21 cellular contexts compared by ENCODE assay signal in genomic region chr12:25083211-25083610, GRCh38.
DNase-seq lines count a peak whose midpoint lies in the region; ATAC-seq, FAIRE-seq and TF ChIP-seq lines count a peak whose summit lies in the region.
"Had no signal": no experiment of that assay in that cellular context is flagged by ENCODE, and none has a peak within 500 bp of the region (broad histone marks: within the 10 kb centered on the region; RNA-seq: fewer than 3 reads in every experiment).

No MANE protein-coding gene starts in this region.

- H3K23ac ChIP-seq in mesendoderm (ENCODE audit: low read length), result no peak overlapping the region

- no peaks in the 10 kb centered on the region for H3K9me3 Mint-ChIP-seq in stimulated activated memory B cell treated with anti-CD40 and anti-IgM and Interleukin-4, amounts not matched to agents 10 μg/mL and 1 μg/mL and 100 μg/mL, for 72 hours
- H3K9me3 Mint-ChIP-seq in progenitor cell of endocrine pancreas (ENCODE audit: low read depth), result no peaks in the 10 kb centered on the region
- H3K9me3 Mint-ChIP-seq: CD4-positive, CD25-positive, alpha-beta regulatory T cell had no signal

- no peaks in the 10 kb centered on the region for H4K20me1 ChIP-seq in Loucy (ENCODE audit: insufficient read depth, low read length, poor library complexity, severe bottlenecking)

- H3K4me2 ChIP-seq in Loucy (ENCODE audit: low read depth, low read length, poor library complexity, severe bottlenecking) (peak overlapping the region; percentile 49), mesendoderm (ENCODE audit: low read length) (no peak overlapping the region)

- no peak overlapping the region for H3K4ac ChIP-seq in mesendoderm (ENCODE audit: low read depth, low read length)

- H3K4me1 ChIP-seq in Loucy (ENCODE audit: insufficient read depth, low read length, poor library complexity, severe bottlenecking) (peaks cover 60% of the 10 kb centered on the region), mesendoderm (ENCODE audit: control insufficient read depth, low read depth, low read length) (no peaks in the 10 kb centered on the region)
- H3K4me1 ChIP-seq: BE2C, Peyer's patch, SJCRH30 had no signal

- H4K5ac ChIP-seq in mesendoderm (ENCODE audit: low read length), result no peak overlapping the region

- DNase-seq in GM18507 (ENCODE audit: extremely low spot score, insufficient read length, low read depth) (no peak), fibroblast of pulmonary artery (ENCODE audit: low read depth) (peak; percentile 47), SW480 (ENCODE audit: low spot score) (no peak), progenitor cell of endocrine pancreas (ENCODE audit: low spot score, unreplicated experiment) (no peak), mesendoderm (no peak)
- DNase-seq: BE2C; CD4-positive, CD25-positive, alpha-beta regulatory T cell; GOT3; Kasumi-1; MM.1S; NCI-H1048; NCI-H1417 treated with DMSO at 0.1 percent for 48 hours; NCI-H187; NCI-H446; NCI-H526; Peyer's patch; SJCRH30 had no signal

- peak overlapping the region; percentile 3 for H3K27ac Mint-ChIP-seq in stimulated activated memory B cell treated with anti-CD40 and anti-IgM and Interleukin-4, amounts not matched to agents 10 μg/mL and 1 μg/mL and 100 μg/mL, for 72 hours
- H3K27ac Mint-ChIP-seq in progenitor cell of endocrine pancreas, result no peak overlapping the region
- H3K27ac Mint-ChIP-seq: CD4-positive, CD25-positive, alpha-beta regulatory T cell had no signal

- ATAC-seq in stimulated activated memory B cell treated with anti-CD40 and anti-IgM and Interleukin-4, amounts not matched to agents 10 μg/mL and 1 μg/mL and 100 μg/mL, for 72 hours, result no peak
- ATAC-seq: HCT116 had no signal

- no CpG with 5 or more reads among the region's 5 CpGs for WGBS in mesendoderm (ENCODE audit: extremely low coverage, insufficient coverage, low lambda C conversion rate)

- no peak overlapping the region for H4K8ac ChIP-seq in mesendoderm (ENCODE audit: low read depth, low read length)

- H3K79me1 ChIP-seq in mesendoderm (ENCODE audit: low read length), result no peaks in the 10 kb centered on the region

- H3K56ac ChIP-seq in mesendoderm (ENCODE audit: low read length), result no peak overlapping the region

- FAIRE-seq in GM18507 (lab: Jason Lieb, UNC), result peak; percentile 58
- FAIRE-seq: HTR-8/SVneo had no signal

- H3K9ac ChIP-seq in Loucy (ENCODE audit: low read depth, low read length, poor library complexity, severe bottlenecking) (peak overlapping the region; percentile 63), mesendoderm (ENCODE audit: low read length) (no peak overlapping the region)

- peaks cover 70% of the 10 kb centered on the region for H3K36me3 Mint-ChIP-seq in stimulated activated memory B cell treated with anti-CD40 and anti-IgM and Interleukin-4, amounts not matched to agents 10 μg/mL and 1 μg/mL and 100 μg/mL, for 72 hours
- H3K36me3 Mint-ChIP-seq in progenitor cell of endocrine pancreas (ENCODE audit: insufficient read depth), result no peaks in the 10 kb centered on the region

- no peak overlapping the region for H2BK120ac ChIP-seq in mesendoderm (ENCODE audit: low read depth, low read length)

- no peaks in the 10 kb centered on the region for H3K27me3 Mint-ChIP-seq in stimulated activated memory B cell treated with anti-CD40 and anti-IgM and Interleukin-4, amounts not matched to agents 10 μg/mL and 1 μg/mL and 100 μg/mL, for 72 hours
- H3K27me3 Mint-ChIP-seq in progenitor cell of endocrine pancreas, result no peaks in the 10 kb centered on the region
- H3K27me3 Mint-ChIP-seq: CD4-positive, CD25-positive, alpha-beta regulatory T cell had no signal

- no peaks in the 10 kb centered on the region for H3F3A ChIP-seq in Loucy (ENCODE audit: low read depth)

- H3K4me3 Mint-ChIP-seq in stimulated activated memory B cell treated with anti-CD40 and anti-IgM and Interleukin-4, amounts not matched to agents 10 μg/mL and 1 μg/mL and 100 μg/mL, for 72 hours, result no peak overlapping the region
- no peak overlapping the region for H3K4me3 Mint-ChIP-seq in progenitor cell of endocrine pancreas (ENCODE audit: low read depth)
- H3K4me3 Mint-ChIP-seq: CD4-positive, CD25-positive, alpha-beta regulatory T cell had no signal

- H3K27ac ChIP-seq in mesendoderm (ENCODE audit: low read depth, low read length), result no peak overlapping the region
- H3K27ac ChIP-seq: Peyer's patch, SJCRH30 had no signal

- no peaks in the 10 kb centered on the region for H3K9me3 ChIP-seq in Loucy (ENCODE audit: insufficient read depth, low read depth, low read length)
- H3K9me3 ChIP-seq: BE2C, Peyer's patch, SJCRH30 had no signal

- H2AK5ac ChIP-seq in mesendoderm (ENCODE audit: low read length), result no peak overlapping the region

- H3K79me2 ChIP-seq in Loucy (ENCODE audit: insufficient read depth, low read length) (peaks cover 5% of the 10 kb centered on the region; the same call in 1 of the 2 replicates), mesendoderm (ENCODE audit: control insufficient read depth, insufficient read depth, low read length) (no peaks in the 10 kb centered on the region)

- H2BK5ac ChIP-seq in mesendoderm (ENCODE audit: low read length), result no peak overlapping the region

- no peak overlapping the region for H2BK15ac ChIP-seq in mesendoderm (replicated peaks; ENCODE audit: low read depth)

- H2AFZ ChIP-seq in Loucy (ENCODE audit: low read length), result no peak overlapping the region; the same call in 1 of the 2 replicates

- no peak overlapping the region for H3K18ac ChIP-seq in mesendoderm (ENCODE audit: low read length)

- H3K4me3 ChIP-seq in Loucy (ENCODE audit: low read length, poor library complexity, severe bottlenecking) (peak overlapping the region; percentile 4), fibroblast of pulmonary artery (replicated peaks; ENCODE audit: low read depth, low read length) (no peak overlapping the region), mesendoderm (ENCODE audit: low read length) (no peak overlapping the region)
- H3K4me3 ChIP-seq: Peyer's patch, SJCRH30 had no signal

- TF ChIP-seq CTCF in Loucy (conservative IDR thresholded peaks at IDR 0.05; ENCODE audit: low read length) (no peak), fibroblast of pulmonary artery (IDR thresholded peaks at IDR 0.05; ENCODE audit: low read length, missing control alignments) (no peak), progenitor cell of endocrine pancreas (IDR thresholded peaks at IDR 0.05; ENCODE audit: unreplicated experiment) (no peak)

- peaks cover 31% of the 10 kb centered on the region for H3K4me1 Mint-ChIP-seq in stimulated activated memory B cell treated with anti-CD40 and anti-IgM and Interleukin-4, amounts not matched to agents 10 μg/mL and 1 μg/mL and 100 μg/mL, for 72 hours
- H3K4me1 Mint-ChIP-seq in progenitor cell of endocrine pancreas (ENCODE audit: low read depth), result peaks cover 3% of the 10 kb centered on the region

- peaks cover 71% of the 10 kb centered on the region for H3K36me3 ChIP-seq in Loucy (ENCODE audit: insufficient read depth, low read length)
- no peaks in the 10 kb centered on the region for H3K36me3 ChIP-seq in mesendoderm (ENCODE audit: control insufficient read depth, insufficient read depth, low read length)
- H3K36me3 ChIP-seq: BE2C, Peyer's patch, SJCRH30 had no signal

- H3K9me2 ChIP-seq in Loucy (replicated peaks; ENCODE audit: low read depth, low read length), result no peaks in the 10 kb centered on the region

- H3K27me3 ChIP-seq in Loucy (ENCODE audit: insufficient read depth, low read length, poor library complexity, severe bottlenecking) (no peaks in the 10 kb centered on the region), mesendoderm (ENCODE audit: insufficient read depth, low read length, poor library complexity) (no peaks in the 10 kb centered on the region)
- H3K27me3 ChIP-seq: BE2C, Peyer's patch, SJCRH30 had no signal
